In the genomic region with DNA sequence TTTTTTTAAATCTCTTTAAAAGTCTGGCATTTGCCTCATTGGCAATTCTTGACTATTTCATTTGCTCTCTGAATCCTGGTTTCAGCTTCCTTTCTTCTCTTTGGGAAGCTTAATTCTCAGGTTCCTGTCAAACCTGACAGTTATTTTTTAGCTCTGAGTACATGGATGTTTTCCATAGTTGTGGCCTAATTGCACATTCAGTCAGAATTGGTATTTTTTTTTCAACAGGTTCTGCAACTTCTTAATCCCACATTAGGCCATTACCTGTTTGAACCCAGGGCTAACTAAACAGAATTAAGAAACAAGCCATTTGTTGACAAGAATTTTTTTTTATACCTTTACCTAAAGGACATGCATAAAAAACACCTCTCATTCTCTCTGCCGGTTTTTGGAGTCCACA, we compare ENCODE assay signal across 15 cellular contexts.
DNase-seq lines count a peak whose midpoint lies in the region; ATAC-seq and TF ChIP-seq lines count a peak whose summit lies in the region.
"Had no signal": no experiment of that assay in that cellular context is flagged by ENCODE, and none has a peak within 500 bp of the region (broad histone marks: within the 10 kb centered on the region; RNA-seq: fewer than 3 reads in every experiment).

No MANE protein-coding gene starts in this region.

- H3K27ac ChIP-seq in trophoblast cell (ENCODE audit: low read depth, low read length) = peak overlapping the region; percentile 51
- H3K27ac ChIP-seq: BLaER1 had no signal

- no peak overlapping the region for H3K4me3 ChIP-seq in trophoblast cell (ENCODE audit: low read depth, low read length)
- H3K4me3 ChIP-seq: BLaER1 had no signal

- no peaks in the 10 kb centered on the region for H3K36me3 ChIP-seq in trophoblast cell (ENCODE audit: control insufficient read depth in 1 of 2, insufficient read depth in 2 of 2, low read length in 2 of 2)
- H3K36me3 ChIP-seq: BLaER1 had no signal

- H3K9me3 ChIP-seq in trophoblast cell (ENCODE audit: insufficient read depth, low read depth, low read length) = no peaks in the 10 kb centered on the region
- H3K9me3 ChIP-seq: BLaER1, Caco-2 had no signal

- H2BK120ac ChIP-seq in trophoblast cell (ENCODE audit: insufficient read depth, low read length, poor library complexity) = no peak overlapping the region

- H2AFZ ChIP-seq in trophoblast cell (ENCODE audit: insufficient read depth, low read length, poor library complexity) = no peak overlapping the region

- no CpG with 5 or more reads among the region's 1 CpG for WGBS in trophoblast cell (ENCODE audit: extremely low coverage, insufficient coverage, insufficient read length)

- POLR2A ChIA-PET in HEK293T (lab: Yijun Ruan, JAX) = interaction anchor here (0.5 kb wide), 1 partner anchor 652 kb away, joined by 3 read pairs; no protein-coding TSS in a partner anchor

- H4K91ac ChIP-seq in trophoblast cell (ENCODE audit: low read depth, low read length) = no peak overlapping the region

- no peaks in the 10 kb centered on the region for H3K27me3 ChIP-seq in trophoblast cell (ENCODE audit: insufficient read depth, low read length)
- H3K27me3 ChIP-seq: BLaER1 had no signal

- peak; percentile 67 for ATAC-seq in esophagus mucosa
- no peak for ATAC-seq in left colon
- ATAC-seq: HepG2 had no signal

- H4K12ac ChIP-seq in trophoblast cell (ENCODE audit: low read depth, low read length) = no peak overlapping the region

- H3K4me1 ChIP-seq in trophoblast cell (ENCODE audit: control insufficient read depth in 1 of 2, insufficient read depth in 2 of 2, low read length in 2 of 2) = peaks cover 15 to 19% of the 10 kb centered on the region in 2 experiments
- H3K4me1 ChIP-seq: Caco-2 had no signal

- no peak overlapping the region for H3K23ac ChIP-seq in trophoblast cell (ENCODE audit: low read length)

- H4K8ac ChIP-seq in trophoblast cell (ENCODE audit: low read depth, low read length) = no peak overlapping the region

- DNase-seq in astrocyte of the hippocampus (ENCODE audit: low read depth, low spot score) (peak; percentile 46), trophoblast cell (peak in 1 of 2 donors; percentile 87), HEK293T (ENCODE audit: extremely low spot score) (no peak), hepatic stellate cell (ENCODE audit: low spot score) (no peak), left colon (no peak)
- DNase-seq: AML-193; Caco-2; CD8-positive, alpha-beta memory T cell; DMS53; GF-D8; GOT3; H9 had no signal

- no peak overlapping the region for H3K18ac ChIP-seq in trophoblast cell (ENCODE audit: low read length)

- H3K9ac ChIP-seq in trophoblast cell (ENCODE audit: low read length) = no peak overlapping the region
- H3K9ac ChIP-seq: BLaER1 had no signal

- no peak overlapping the region for H3K4ac ChIP-seq in trophoblast cell (ENCODE audit: low read depth, low read length)

- H3K4me2 ChIP-seq in trophoblast cell (ENCODE audit: low read length) = no peak overlapping the region
- H3K4me2 ChIP-seq: BLaER1 had no signal

- CTCF ChIA-PET in HEK293T (lab: Yijun Ruan, JAX) = no interaction called here

- peaks cover 4% of the 10 kb centered on the region for H3K79me2 ChIP-seq in trophoblast cell (ENCODE audit: control insufficient read depth, insufficient read depth, low read length, poor library complexity)

- intact Hi-C loops in left colon (cut with DNase I, micrococcal nuclease) = loop anchor here in 1 of 2 donors (10.0 kb wide), 2 partner anchors 205 to 335 kb away; a partner anchor contains a TSS

- no peak overlapping the region for H2AK5ac ChIP-seq in trophoblast cell (ENCODE audit: low read length)

- no peak overlapping the region for H3K14ac ChIP-seq in trophoblast cell (ENCODE audit: low read length)

- no peak overlapping the region for H2BK12ac ChIP-seq in trophoblast cell (ENCODE audit: low read length)

- H2BK5ac ChIP-seq in trophoblast cell (ENCODE audit: low read depth, low read length, poor library complexity) = no peak overlapping the region

- H3K79me1 ChIP-seq in trophoblast cell (ENCODE audit: low read length) = peaks cover 21% of the 10 kb centered on the region

TF ChIP-seq in HEK293T, 16 proteins besides CTCF, POLR2A, EP300 and RAD21:
- no peak for TF ChIP-seq BHLHE40 (IDR thresholded peaks at IDR 0.05; ENCODE audit: borderline replicate concordance)
- no peak for TF ChIP-seq HDGF (IDR thresholded peaks at IDR 0.05; ENCODE audit: borderline replicate concordance)
- TF ChIP-seq ARNT (IDR thresholded peaks at IDR 0.05) = no peak
- no peak for TF ChIP-seq FOXK2 (IDR thresholded peaks at IDR 0.05)
- no peak for TF ChIP-seq NFRKB (IDR thresholded peaks at IDR 0.05)
- no peak for TF ChIP-seq CTBP1 (IDR thresholded peaks at IDR 0.05; ENCODE audit: borderline replicate concordance)
- no peak for TF ChIP-seq ELF4 (IDR thresholded peaks at IDR 0.05)
- no peak for TF ChIP-seq SP1 (IDR thresholded peaks at IDR 0.05)
